In genomic region chr17:13523164-13523563, GRCh38 we compare ENCODE assay signal across 7 cellular contexts.
"Had no signal": no experiment of that assay in that cellular context is flagged by ENCODE, and none has a peak within 500 bp of the region (broad histone marks: within the 10 kb centered on the region; RNA-seq: fewer than 3 reads in every experiment).

No MANE protein-coding gene starts in this region.

- H3K36me3 Mint-ChIP-seq: IgD-negative memory B cell had no signal

- H3K9me3 Mint-ChIP-seq: GM23338, H9, IgD-negative memory B cell had no signal

- ATAC-seq: GM23338 had no signal

- H3K4me2 ChIP-seq: GM23338 had no signal

- H3K27me3 Mint-ChIP-seq: IgD-negative memory B cell had no signal

- H3K27ac Mint-ChIP-seq: GM23338, H9 had no signal

- H2AFZ ChIP-seq: GM23338 had no signal

- DNase-seq: H9, HCEC 1CT, KG1 had no signal

- H3K4me3 ChIP-seq: GM23338 had no signal

- FAIRE-seq: H1, HTR-8/SVneo had no signal

- H3K4me1 Mint-ChIP-seq: IgD-negative memory B cell had no signal

- H3K4me3 Mint-ChIP-seq: GM23338, H9, IgD-negative memory B cell had no signal
